ENCODE assay signal across 18 cellular contexts in genomic region chrX:133561251-133561650, GRCh38.
DNase-seq lines count a peak whose midpoint lies in the region; ATAC-seq, FAIRE-seq and TF ChIP-seq lines count a peak whose summit lies in the region.
"Had no signal": no experiment of that assay in that cellular context is flagged by ENCODE, and none has a peak within 500 bp of the region (broad histone marks: within the 10 kb centered on the region; RNA-seq: fewer than 3 reads in every experiment).

No MANE protein-coding gene starts in this region.

- no peak overlapping the region for H3K9ac ChIP-seq in astrocyte (ENCODE audit: low read length)

- no peaks in the 10 kb centered on the region for H3F3A ChIP-seq in GM23338 (replicated peaks; ENCODE audit: low read depth)

- FAIRE-seq in astrocyte (lab: Jason Lieb, UNC), result peak; percentile 59
- FAIRE-seq: HTR-8/SVneo, K562 had no signal

- H3K9me3 Mint-ChIP-seq in GM23338 (peaks cover 3% of the 10 kb centered on the region; the same call in 1 of the 3 replicates), astrocyte (ENCODE audit: unreplicated experiment) (no peaks in the 10 kb centered on the region), chondrocyte (ENCODE audit: low read depth) (no peaks in the 10 kb centered on the region)
- H3K9me3 Mint-ChIP-seq: CD4-positive, alpha-beta T cell had no signal

- H3K27ac Mint-ChIP-seq in GM23338 (no peak overlapping the region), astrocyte (ENCODE audit: unreplicated experiment) (no peak overlapping the region), chondrocyte (ENCODE audit: unreplicated experiment) (peak overlapping the region; percentile 58)
- H3K27ac Mint-ChIP-seq: CD4-positive, alpha-beta T cell had no signal

- H2AFZ ChIP-seq in GM23338 (no peak overlapping the region), astrocyte (ENCODE audit: low read depth, low read length) (no peak overlapping the region)

- no peak for ATAC-seq in GM23338
- ATAC-seq: K562 had no signal

- no peaks in the 10 kb centered on the region for H3K9me3 ChIP-seq in astrocyte (ENCODE audit: insufficient read depth, low read depth, low read length)
- H3K9me3 ChIP-seq: BE2C had no signal

- H3K4me1 Mint-ChIP-seq in GM23338 (peaks cover 30% of the 10 kb centered on the region), astrocyte (ENCODE audit: low read depth, unreplicated experiment) (peaks cover 5% of the 10 kb centered on the region), chondrocyte (ENCODE audit: low read depth) (peaks cover 44% of the 10 kb centered on the region)

- H3K4me2 ChIP-seq in GM23338 (0 out of 2 replicates have a peak overlapping the region, but pooled peaks have one; percentile 22), astrocyte (ENCODE audit: low read length) (peak overlapping the region; percentile 25)

- H3K4me3 ChIP-seq in GM23338, result no peak overlapping the region
- no peak overlapping the region for H3K4me3 ChIP-seq in astrocyte (ENCODE audit: insufficient read depth, low read depth, low read length)
- H3K4me3 ChIP-seq: K562 had no signal

- H3K4me1 ChIP-seq in GM23338 (ENCODE audit: insufficient read depth), result peaks cover 34% of the 10 kb centered on the region
- H3K4me1 ChIP-seq in astrocyte (ENCODE audit: insufficient read depth, low read length), result no peaks in the 10 kb centered on the region
- H3K4me1 ChIP-seq: BE2C had no signal

- H3K27me3 Mint-ChIP-seq in GM23338 (ENCODE audit: insufficient read depth, low read depth, poor library complexity) (peaks cover 2% of the 10 kb centered on the region), astrocyte (ENCODE audit: low read depth, unreplicated experiment) (peaks cover 2% of the 10 kb centered on the region), chondrocyte (ENCODE audit: low read depth) (no peaks in the 10 kb centered on the region)
- H3K27me3 Mint-ChIP-seq: CD4-positive, alpha-beta T cell had no signal

- TF ChIP-seq CTCF in GM23338 (conservative IDR thresholded peaks at IDR 0.05; ENCODE audit: low read depth in 2 of 2) (no peak), astrocyte (IDR thresholded peaks at IDR 0.05; ENCODE audit: insufficient read depth, low read depth, low read length) (no peak), chondrocyte (IDR thresholded peaks at IDR 0.05) (no peak)

- H3K27me3 ChIP-seq in GM23338 (ENCODE audit: insufficient read depth) (no peaks in the 10 kb centered on the region), astrocyte (ENCODE audit: insufficient read depth, low read length) (no peaks in the 10 kb centered on the region)
- H3K27me3 ChIP-seq: BE2C had no signal

- peaks cover 3% of the 10 kb centered on the region; the same call in 1 of the 3 replicates for H3K36me3 Mint-ChIP-seq in GM23338 (ENCODE audit: low read depth)
- no peaks in the 10 kb centered on the region for H3K36me3 Mint-ChIP-seq in astrocyte (ENCODE audit: low read depth, unreplicated experiment)
- no peaks in the 10 kb centered on the region for H3K36me3 Mint-ChIP-seq in chondrocyte (ENCODE audit: low read depth)

- in situ Hi-C loops in KBM-7 (cut with MboI; ENCODE audit: low pct_unique_long_range_greater_than_20kb, low sequenced_read_pairs), result no loop called here

- H3K36me3 ChIP-seq in GM23338 (ENCODE audit: insufficient read depth), result no peaks in the 10 kb centered on the region
- no peaks in the 10 kb centered on the region for H3K36me3 ChIP-seq in astrocyte (ENCODE audit: insufficient read depth, low read length)
- H3K36me3 ChIP-seq: BE2C had no signal

- H3K27ac ChIP-seq in GM23338 (ENCODE audit: low read depth) (0 out of 2 replicates have a peak overlapping the region, but pooled peaks have one; percentile 1), astrocyte (ENCODE audit: low read depth, low read length) (no peak overlapping the region)
- H3K27ac ChIP-seq: C4-2B had no signal

- no peak for DNase-seq in GM23338 (ENCODE audit: low spot score)
- DNase-seq in astrocyte (ENCODE audit: low read depth), result peak; percentile 36
- no peak for DNase-seq in chondrocyte (ENCODE audit: low spot score)
- no peak for DNase-seq in stimulated activated naive CD4-positive, alpha-beta T cell (lab: John Stamatoyannopoulos, UW)
- DNase-seq in KBM-7, result no peak
- DNase-seq in central memory CD4-positive, alpha-beta T cell, result no peak
- no peak for DNase-seq in C1 segment of cervical spinal cord (lab: John Stamatoyannopoulos, UW)
- DNase-seq: ACHN; BE2C; Calu3; CD4-positive, alpha-beta T cell; DMS79 treated with DMSO at 0.1 percent for 48 hours; GF-D8; HCEC 1CT; IMR-90 had no signal

- H3K4me3 Mint-ChIP-seq in GM23338 (no peak overlapping the region), astrocyte (ENCODE audit: unreplicated experiment) (no peak overlapping the region), chondrocyte (ENCODE audit: unreplicated experiment) (no peak overlapping the region)
- H3K4me3 Mint-ChIP-seq: CD4-positive, alpha-beta T cell had no signal

- H3K79me2 ChIP-seq in GM23338 (replicated peaks; ENCODE audit: insufficient read depth) (no peaks in the 10 kb centered on the region), astrocyte (ENCODE audit: insufficient read depth, low read length) (no peaks in the 10 kb centered on the region)

- H3K9me2 ChIP-seq in GM23338 (ENCODE audit: insufficient read depth), result no peaks in the 10 kb centered on the region

- H4K20me1 ChIP-seq in GM23338 (replicated peaks; ENCODE audit: insufficient read depth) (no peaks in the 10 kb centered on the region), astrocyte (ENCODE audit: insufficient read depth, low read length) (no peaks in the 10 kb centered on the region)

TF ChIP-seq in GM23338, 12 proteins besides CTCF, POLR2A, EP300 and RAD21:
- TF ChIP-seq POLR2AphosphoS5 (IDR thresholded peaks at IDR 0.05; ENCODE audit: low read depth), result no peak
- no peak for TF ChIP-seq REST (IDR thresholded peaks at IDR 0.05; ENCODE audit: unreplicated experiment)
- no peak for TF ChIP-seq ZNF114 (CRISPR knock-in tag; IDR thresholded peaks at IDR 0.05)
- TF ChIP-seq ETS1 (IDR thresholded peaks at IDR 0.05), result no peak
- no peak for TF ChIP-seq CREB1 (CRISPR knock-in tag; IDR thresholded peaks at IDR 0.05; ENCODE audit: low read depth)
- no peak for TF ChIP-seq ZNF331 (CRISPR knock-in tag; IDR thresholded peaks at IDR 0.05; ENCODE audit: low read depth)
- TF ChIP-seq NANOG (IDR thresholded peaks at IDR 0.05; ENCODE audit: borderline replicate concordance), result no peak
- TF ChIP-seq STAT1 (IDR thresholded peaks at IDR 0.05; ENCODE audit: unreplicated experiment), result no peak
- TF ChIP-seq EZH2 (IDR thresholded peaks at IDR 0.05; ENCODE audit: low read depth, unreplicated experiment), result no peak
- TF ChIP-seq JUNB (IDR thresholded peaks at IDR 0.05; ENCODE audit: unreplicated experiment), result no peak
TF ChIP-seq in GM23338: peak in this region for 0.
